Comparison of ENCODE assay signal across 1 cellular context in genomic region chr15:95937128-95937528, GRCh38.
TF ChIP-seq lines count a peak whose summit lies in the region.

No MANE protein-coding gene starts in this region.

TF ChIP-seq in endothelial cell of umbilical vein, 7 proteins besides CTCF, POLR2A, EP300 and RAD21:
- TF ChIP-seq MAX (IDR thresholded peaks at IDR 0.05; ENCODE audit: insufficient read depth, insufficient read length), result no peak
- no peak for TF ChIP-seq POLR2AphosphoS5 (IDR thresholded peaks at IDR 0.05; ENCODE audit: insufficient read depth, low read depth, low read length)
